ENCODE assay signal across 19 cellular contexts in the genomic region with DNA sequence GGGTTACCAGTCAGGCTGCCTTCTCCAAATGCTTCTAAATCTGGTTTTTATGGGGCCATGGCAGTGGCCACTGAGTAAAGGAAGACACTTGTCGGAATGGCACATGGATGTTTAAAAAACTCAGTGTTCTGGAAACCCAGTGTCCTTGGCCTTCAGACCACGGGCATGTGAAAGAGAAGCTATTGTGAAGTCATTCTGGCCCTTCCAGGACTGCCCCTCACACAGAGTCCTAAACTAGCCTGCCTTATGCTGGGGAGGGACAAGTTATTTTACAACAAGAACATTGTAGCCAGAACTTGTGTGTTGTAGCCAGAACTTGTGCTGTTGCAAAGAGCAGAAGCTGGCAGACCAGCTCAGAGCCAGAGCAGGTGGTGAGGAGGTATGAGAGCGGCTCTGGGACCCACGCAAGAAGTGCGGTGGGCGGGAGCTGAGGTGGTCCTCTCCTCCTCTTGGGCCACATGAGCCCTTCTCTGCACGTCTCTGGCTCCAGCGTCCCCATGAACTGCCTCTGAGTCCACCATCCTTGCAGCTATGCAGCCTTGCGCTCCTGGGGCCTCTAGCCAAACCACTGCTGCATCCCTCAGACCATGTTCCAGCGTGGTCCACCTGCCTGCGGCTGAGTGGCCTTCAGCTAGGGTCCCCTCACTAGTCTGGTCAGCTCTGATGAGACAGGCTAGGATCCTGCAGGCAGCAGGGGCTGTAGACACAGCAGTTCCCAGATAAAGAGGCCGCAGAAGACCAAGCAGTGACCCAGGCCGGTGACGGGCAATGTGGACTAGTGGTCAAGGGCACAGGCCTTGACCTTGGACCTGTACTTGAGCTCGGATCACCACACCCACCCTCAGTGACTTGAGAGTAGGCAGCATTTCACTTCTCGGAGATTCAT. TPM values are rescaled to one million over a fixed set of nuclear protein-coding genes. Genes with fewer than 3 reads are reported as not detected.
DNase-seq lines count a peak whose midpoint lies in the region; ATAC-seq and TF ChIP-seq lines count a peak whose summit lies in the region.
"Had no signal": no experiment of that assay in that cellular context is flagged by ENCODE, and none has a peak within 500 bp of the region (broad histone marks: within the 10 kb centered on the region; RNA-seq: fewer than 3 reads in every experiment).

No MANE protein-coding gene starts in this region.

- no peaks in the 10 kb centered on the region for H3K36me3 ChIP-seq in WERI-Rb-1

- intact Hi-C loops in activated T-helper 2 cell treated with anti-CD3 and anti-CD28 coated beads, Interferon-gamma antibody, Interleukin-2, Interleukin-4, amounts not matched to agents 10 μg/mL and 5 μg/mL and 100 μg/mL, durations not matched to agents 14 hours and 24 hours and 36 hours (cut with micrococcal nuclease), result no loop called here

- H3K9me3 Mint-ChIP-seq in activated T-helper 2 cell treated with anti-CD3 and anti-CD28 coated beads, Interferon-gamma antibody, Interleukin-2, Interleukin-4, amounts not matched to agents 10 μg/mL and 5 μg/mL and 100 μg/mL, durations not matched to agents 14 hours and 24 hours and 36 hours, result no peaks in the 10 kb centered on the region
- H3K9me3 Mint-ChIP-seq: IgD-negative memory B cell had no signal

- peaks cover 4% of the 10 kb centered on the region for H3K4me1 Mint-ChIP-seq in activated T-helper 2 cell treated with anti-CD3 and anti-CD28 coated beads, Interferon-gamma antibody, Interleukin-2, Interleukin-4, amounts not matched to agents 10 μg/mL and 5 μg/mL and 100 μg/mL, durations not matched to agents 14 hours and 24 hours and 36 hours (ENCODE audit: low read depth)
- H3K4me1 Mint-ChIP-seq: IgD-negative memory B cell had no signal

- no peak overlapping the region for H3K27ac Mint-ChIP-seq in activated T-helper 2 cell treated with anti-CD3 and anti-CD28 coated beads, Interferon-gamma antibody, Interleukin-2, Interleukin-4, amounts not matched to agents 10 μg/mL and 5 μg/mL and 100 μg/mL, durations not matched to agents 14 hours and 24 hours and 36 hours
- H3K27ac Mint-ChIP-seq: IgD-negative memory B cell had no signal

- H3K9me3 ChIP-seq in WERI-Rb-1 (ENCODE audit: severe bottlenecking), result peaks cover 6% of the 10 kb centered on the region
- H3K9me3 ChIP-seq: SJSA1 had no signal

- peak; percentile 69 for DNase-seq in Ammon's horn (ENCODE audit: low spot score)
- DNase-seq in WERI-Rb-1, result no peak
- peak; percentile 14 to 63 for DNase-seq in hippocampal formation (lab: John Stamatoyannopoulos, UW)
- DNase-seq in pons (ENCODE audit: low spot score), result peak; percentile 48
- DNase-seq in activated T-helper 2 cell treated with anti-CD3 and anti-CD28 coated beads, Interferon-gamma antibody, Interleukin-2, Interleukin-4, amounts not matched to agents 10 μg/mL and 5 μg/mL and 100 μg/mL, durations not matched to agents 14 hours and 24 hours and 36 hours (ENCODE audit: low spot score), result no peak
- no peak for DNase-seq in AG08395 (ENCODE audit: low spot score)
- DNase-seq: DMS79 treated with DMSO at 0.1 percent for 48 hours, Karpas-422, NCI-H146, NCI-H2029 treated with DMSO at 0.1 percent for 48 hours, NCI-H2171, NCI-H526, PC-9 had no signal

- no peaks in the 10 kb centered on the region for H3K27me3 ChIP-seq in WERI-Rb-1 (ENCODE audit: insufficient read depth, low read depth, severe bottlenecking)
- H3K27me3 ChIP-seq: SJSA1 had no signal

- no peak for TF ChIP-seq CTCF in WERI-Rb-1 (IDR thresholded peaks at IDR 0.05; ENCODE audit: low read depth, low read length)

- H3K4me3 Mint-ChIP-seq in activated T-helper 2 cell treated with anti-CD3 and anti-CD28 coated beads, Interferon-gamma antibody, Interleukin-2, Interleukin-4, amounts not matched to agents 10 μg/mL and 5 μg/mL and 100 μg/mL, durations not matched to agents 14 hours and 24 hours and 36 hours (ENCODE audit: low read depth), result no peak overlapping the region
- H3K4me3 Mint-ChIP-seq: IgD-negative memory B cell had no signal

- no peak for ATAC-seq in HG03342 (IDR thresholded peaks at IDR 0.05; ENCODE audit: unreplicated experiment)
- ATAC-seq in HG03378 (IDR thresholded peaks at IDR 0.05; ENCODE audit: unreplicated experiment), result no peak

- no peaks in the 10 kb centered on the region for H3K36me3 Mint-ChIP-seq in activated T-helper 2 cell treated with anti-CD3 and anti-CD28 coated beads, Interferon-gamma antibody, Interleukin-2, Interleukin-4, amounts not matched to agents 10 μg/mL and 5 μg/mL and 100 μg/mL, durations not matched to agents 14 hours and 24 hours and 36 hours (ENCODE audit: low read depth)

- H3K4me3 ChIP-seq in WERI-Rb-1 (ENCODE audit: low read depth, low read length), result no peak overlapping the region
- H3K4me3 ChIP-seq: PC-9, SJSA1 had no signal

- H3K27me3 Mint-ChIP-seq in activated T-helper 2 cell treated with anti-CD3 and anti-CD28 coated beads, Interferon-gamma antibody, Interleukin-2, Interleukin-4, amounts not matched to agents 10 μg/mL and 5 μg/mL and 100 μg/mL, durations not matched to agents 14 hours and 24 hours and 36 hours (ENCODE audit: low read depth), result no peaks in the 10 kb centered on the region
- H3K27me3 Mint-ChIP-seq: IgD-negative memory B cell had no signal

- peak overlapping the region; percentile 26; the same call in 1 of the 2 replicates for H3K27ac ChIP-seq in WERI-Rb-1
- H3K27ac ChIP-seq: HL-60, PC-9, RWPE1 had no signal

RNA-seq across cellular contexts. Expression of a gene that starts 32.5 kb away (rescaled TPM):
- total RNA-seq in activated T-helper 2 cell treated with anti-CD3 and anti-CD28 coated beads, Interferon-gamma antibody, Interleukin-2, Interleukin-4, amounts not matched to agents 10 μg/mL and 5 μg/mL and 100 μg/mL, durations not matched to agents 14 hours and 24 hours and 36 hours, result 56.7 and 59.0 TPM in 2 replicates

RNA-seq across cellular contexts. Expression of a gene that starts 32.8 kb away (rescaled TPM):
- total RNA-seq in activated T-helper 2 cell treated with anti-CD3 and anti-CD28 coated beads, Interferon-gamma antibody, Interleukin-2, Interleukin-4, amounts not matched to agents 10 μg/mL and 5 μg/mL and 100 μg/mL, durations not matched to agents 14 hours and 24 hours and 36 hours, result 28.7 and 33.6 TPM in 2 replicates

Comparison
In these comparisons a context has a peak if more than half of its experiments do, and no peak if none do; other contexts are left out.
1. DNase-seq: peak in Ammon's horn (single experiment), hippocampal formation (2 of 2) and pons (single experiment); none in WERI-Rb-1 (single experiment), activated T-helper 2 cell treated with anti-CD3 and anti-CD28 coated beads, Interferon-gamma antibody, Interleukin-2, Interleukin-4, amounts not matched to agents 10 μg/mL and 5 μg/mL and 100 μg/mL, durations not matched to agents 14 hours and 24 hours and 36 hours (single experiment) and AG08395 (single experiment).